1 cellular context compared by ENCODE assay signal in genomic region chr17:48639136-48639535, GRCh38.
TF ChIP-seq lines count a peak whose summit lies in the region.

No MANE protein-coding gene starts in this region.

TF ChIP-seq in K562, 482 proteins besides CTCF, POLR2A, EP300 and RAD21:
- peak; percentile 93 for TF ChIP-seq ZKSCAN1 (IDR thresholded peaks at IDR 0.05; ENCODE audit: low read depth, low read length)
- TF ChIP-seq TBP (optimal IDR thresholded peaks at IDR 0.05; ENCODE audit: low read depth, low read length), result peak; percentile 25
- 0 out of 2 replicates have a peak, but pooled peaks have one; percentile 21 for TF ChIP-seq POLR2G (IDR thresholded peaks at IDR 0.05; ENCODE audit: low read depth, low read length)
- TF ChIP-seq, protein P1, sequence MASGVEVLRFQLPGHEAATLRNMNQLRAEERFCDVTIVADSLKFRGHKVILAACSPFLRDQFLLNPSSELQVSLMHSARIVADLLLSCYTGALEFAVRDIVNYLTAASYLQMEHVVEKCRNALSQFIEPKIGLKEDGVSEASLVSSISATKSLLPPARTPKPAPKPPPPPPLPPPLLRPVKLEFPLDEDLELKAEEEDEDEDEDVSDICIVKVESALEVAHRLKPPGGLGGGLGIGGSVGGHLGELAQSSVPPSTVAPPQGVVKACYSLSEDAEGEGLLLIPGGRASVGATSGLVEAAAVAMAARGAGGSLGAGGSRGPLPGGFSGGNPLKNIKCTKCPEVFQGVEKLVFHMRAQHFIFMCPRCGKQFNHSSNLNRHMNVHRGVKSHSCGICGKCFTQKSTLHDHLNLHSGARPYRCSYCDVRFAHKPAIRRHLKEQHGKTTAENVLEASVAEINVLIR (CRISPR knock-in tag; IDR thresholded peaks at IDR 0.05), result no peak
TF ChIP-seq in K562: peak in this region for 3.
